Comparison of ENCODE assay signal across 17 cellular contexts in genomic region chr12:115385141-115385540, GRCh38.
DNase-seq lines count a peak whose midpoint lies in the region; ATAC-seq and TF ChIP-seq lines count a peak whose summit lies in the region.
"Had no signal": no experiment of that assay in that cellular context is flagged by ENCODE, and none has a peak within 500 bp of the region (broad histone marks: within the 10 kb centered on the region; RNA-seq: fewer than 3 reads in every experiment).

No MANE protein-coding gene starts in this region.

- TF ChIP-seq POLR2A in breast epithelium (IDR thresholded peaks at IDR 0.05), result no peak

- POLR2A ChIA-PET in PC-3 (lab: Charles Lee; ENCODE audit: unreplicated experiment), result interaction anchor here (0.8 kb wide), 1 partner anchor 330 kb away, joined by 3 read pairs; no protein-coding TSS in a partner anchor

- peaks cover 1% of the 10 kb centered on the region for H3K36me3 Mint-ChIP-seq in mesothelial cell of epicardium
- H3K36me3 Mint-ChIP-seq: CD8-positive, alpha-beta memory T cell had no signal

- H3K27me3 ChIP-seq in mammary epithelial cell (ENCODE audit: insufficient read depth, low read length) (no peaks in the 10 kb centered on the region), breast epithelium (no peaks in the 10 kb centered on the region), PC-3 (ENCODE audit: low read length) (no peaks in the 10 kb centered on the region)
- H3K27me3 ChIP-seq: BLaER1 had no signal

- intact Hi-C loops in mammary epithelial cell (cut with micrococcal nuclease), result loop anchor here (10.0 kb wide), 1 partner anchor 450 kb away; no protein-coding TSS in a partner anchor
- intact Hi-C loops in breast epithelium (cut with DNase I; ENCODE audit: low total_unique reads), result no loop called here
- intact Hi-C loops in PC-3 (cut with micrococcal nuclease), result no loop called here

- peaks cover 68% of the 10 kb centered on the region for H3K4me1 Mint-ChIP-seq in mesothelial cell of epicardium
- H3K4me1 Mint-ChIP-seq: CD8-positive, alpha-beta memory T cell had no signal

- no peak overlapping the region for H3K4me2 ChIP-seq in mammary epithelial cell (ENCODE audit: insufficient read depth, low read depth, low read length)
- H3K4me2 ChIP-seq in PC-3 (ENCODE audit: low read length), result no peak overlapping the region
- H3K4me2 ChIP-seq: BLaER1 had no signal

- H3K9ac ChIP-seq in mammary epithelial cell (ENCODE audit: insufficient read depth, low read length) (no peak overlapping the region), PC-3 (ENCODE audit: low read length) (no peak overlapping the region)
- H3K9ac ChIP-seq: BLaER1, GM23248 had no signal

- H3K27ac ChIP-seq in mammary epithelial cell (ENCODE audit: insufficient read depth, low read depth, low read length) (no peak overlapping the region), breast epithelium (no peak overlapping the region), PC-3 (ENCODE audit: low read length) (no peak overlapping the region)
- H3K27ac ChIP-seq: 22Rv1, BLaER1, GM23248 had no signal

- H3K9me3 ChIP-seq in mammary epithelial cell (replicated peaks; ENCODE audit: insufficient read depth, low read length) (peaks cover 5% of the 10 kb centered on the region), breast epithelium (no peaks in the 10 kb centered on the region), PC-3 (ENCODE audit: low read length) (no peaks in the 10 kb centered on the region)
- H3K9me3 ChIP-seq: BLaER1, Caco-2 had no signal

- TF ChIP-seq CTCF in mammary epithelial cell (conservative IDR thresholded peaks at IDR 0.05 in 1 of 2, IDR thresholded peaks at IDR 0.05 in 1 of 2; ENCODE audit: extremely low read depth in 1 of 2, insufficient read depth in 1 of 2, low read depth in 1 of 2, low read length in 2 of 2), result no peak
- no peak for TF ChIP-seq CTCF in breast epithelium (IDR thresholded peaks at IDR 0.05)
- no peak for TF ChIP-seq CTCF in PC-3 (conservative IDR thresholded peaks at IDR 0.05; ENCODE audit: low read depth, low read length)
- no peak for TF ChIP-seq CTCF in mesothelial cell of epicardium (IDR thresholded peaks at IDR 0.05; ENCODE audit: unreplicated experiment)

- peaks cover 12% of the 10 kb centered on the region for H3K9me3 Mint-ChIP-seq in mesothelial cell of epicardium
- H3K9me3 Mint-ChIP-seq: H9 had no signal

- no peak overlapping the region for H2AFZ ChIP-seq in mammary epithelial cell (ENCODE audit: low read depth, low read length)
- H2AFZ ChIP-seq in PC-3 (ENCODE audit: low read length), result no peak overlapping the region
- H2AFZ ChIP-seq: GM23248 had no signal

- H3K79me2 ChIP-seq in mammary epithelial cell (ENCODE audit: insufficient read depth, low read length), result no peaks in the 10 kb centered on the region
- no peaks in the 10 kb centered on the region for H3K79me2 ChIP-seq in PC-3 (ENCODE audit: low read length)

- ATAC-seq in PC-3 (no peak), esophagus mucosa (peak; percentile 85), HG03354 (IDR thresholded peaks at IDR 0.05; ENCODE audit: poor library complexity, severe bottlenecking, unreplicated experiment) (no peak)

- BruUV-seq in mammary epithelial cell (replicated peaks; lab: Mats Ljungman, UMichigan), result no TSS peak
- no TSS peak for BruUV-seq in PC-3 (replicated peaks; lab: Mats Ljungman, UMichigan)

- in situ Hi-C loops in mammary epithelial cell (cut with MboI; ENCODE audit: low sequenced_read_pairs in 2 of 2), result loop anchor here (25.0 kb wide), 1 partner anchor 698 kb away; the partner anchor contains the start of gene TBX3 (in 2 of the 2)

- H3K36me3 ChIP-seq in mammary epithelial cell (ENCODE audit: insufficient read depth, low read length) (no peaks in the 10 kb centered on the region), breast epithelium (no peaks in the 10 kb centered on the region), PC-3 (ENCODE audit: low read depth, low read length) (no peaks in the 10 kb centered on the region)
- H3K36me3 ChIP-seq: BLaER1 had no signal

- H4K20me1 ChIP-seq in mammary epithelial cell (ENCODE audit: insufficient read depth, low read length) (no peaks in the 10 kb centered on the region), PC-3 (ENCODE audit: low read length) (no peaks in the 10 kb centered on the region)
- H4K20me1 ChIP-seq: BLaER1 had no signal

- 78% methylated on average over 4 of the region's 4 CpGs for WGBS in mammary epithelial cell (ENCODE audit: low coverage, missing lambda C conversion rate)

- dilution Hi-C loops in mammary epithelial cell (cut with HindIII; ENCODE audit: low sequenced_read_pairs), result no loop called here

- DNase-seq in mammary epithelial cell (peak; percentile 12), breast epithelium (ENCODE audit: low spot score in 2 of 2) (no peak), PC-3 (peak; percentile 51), mesothelial cell of epicardium (ENCODE audit: low spot score in 2 of 2, unreplicated experiment in 2 of 2) (no peak), GOT3 (lab: John Stamatoyannopoulos, UW) (no peak)
- no peak for DNase-seq in stimulated activated CD4-positive, alpha-beta T cell treated with anti-CD3 and anti-CD28 coated beads, Interleukin-2, amount 100 ng/mL, for 24 hours
- DNase-seq: AML-193; Caco-2; CD8-positive, alpha-beta memory T cell; DND-41; GF-D8; GM23248; H9 had no signal

- H3K4me1 ChIP-seq in mammary epithelial cell (ENCODE audit: insufficient read depth, low read length) (peaks cover 14% of the 10 kb centered on the region), breast epithelium (no peaks in the 10 kb centered on the region), PC-3 (ENCODE audit: insufficient read depth, low read length) (peaks cover 23% of the 10 kb centered on the region)
- H3K4me1 ChIP-seq: Caco-2 had no signal

- no peak overlapping the region for H3K4me3 Mint-ChIP-seq in mesothelial cell of epicardium
- H3K4me3 Mint-ChIP-seq: CD8-positive, alpha-beta memory T cell; H9 had no signal

- H3K27ac Mint-ChIP-seq in mesothelial cell of epicardium, result peak overlapping the region; percentile 31
- H3K27ac Mint-ChIP-seq: CD8-positive, alpha-beta memory T cell; H9 had no signal

- CTCF ChIA-PET in mammary epithelial cell (lab: Charles Lee; ENCODE audit: low non-redundant PET) (no interaction called here), PC-3 (lab: Charles Lee) (no interaction called here)

- H3K27me3 Mint-ChIP-seq in mesothelial cell of epicardium (ENCODE audit: low read depth), result no peaks in the 10 kb centered on the region

- peaks cover 6% of the 10 kb centered on the region for H3F3A ChIP-seq in PC-3 (ENCODE audit: low read length, unreplicated experiment)

- no peaks in the 10 kb centered on the region for H3K9me2 ChIP-seq in PC-3 (replicated peaks; ENCODE audit: low read length)

- H3K4me3 ChIP-seq in mammary epithelial cell (replicated peaks in 1 of 3; ENCODE audit: insufficient read depth in 1 of 3, low read depth in 2 of 3, low read length in 3 of 3) (no peak overlapping the region), breast epithelium (no peak overlapping the region), PC-3 (ENCODE audit: low read length) (no peak overlapping the region)
- H3K4me3 ChIP-seq: BLaER1, GM23248 had no signal

Comparison
In these comparisons a context has a peak if more than half of its experiments do, and no peak if none do; other contexts are left out.
1. DNase-seq: peak in mammary epithelial cell (single experiment) and PC-3 (single experiment); none in breast epithelium (0 of 2), mesothelial cell of epicardium (0 of 2), GOT3 (single experiment) and stimulated activated CD4-positive, alpha-beta T cell treated with anti-CD3 and anti-CD28 coated beads, Interleukin-2, amount 100 ng/mL, for 24 hours (0 of 2).